In genomic region chr4:6576932-6577331, GRCh38 we compare ENCODE assay signal across 1 cellular context.
TF ChIP-seq lines count a peak whose summit lies in the region.

No MANE protein-coding gene starts in this region.

TF ChIP-seq in K562, 482 proteins besides CTCF, POLR2A, EP300 and RAD21:
- TF ChIP-seq ZNF655 (CRISPR knock-in tag; IDR thresholded peaks at IDR 0.05) (no peak), RBFOX2 (IDR thresholded peaks at IDR 0.05; ENCODE audit: low read depth, low read length) (0 out of 2 replicates have a peak, but pooled peaks have one; percentile 10)
